Comparison of ENCODE assay signal across 33 cellular contexts in the genomic region with DNA sequence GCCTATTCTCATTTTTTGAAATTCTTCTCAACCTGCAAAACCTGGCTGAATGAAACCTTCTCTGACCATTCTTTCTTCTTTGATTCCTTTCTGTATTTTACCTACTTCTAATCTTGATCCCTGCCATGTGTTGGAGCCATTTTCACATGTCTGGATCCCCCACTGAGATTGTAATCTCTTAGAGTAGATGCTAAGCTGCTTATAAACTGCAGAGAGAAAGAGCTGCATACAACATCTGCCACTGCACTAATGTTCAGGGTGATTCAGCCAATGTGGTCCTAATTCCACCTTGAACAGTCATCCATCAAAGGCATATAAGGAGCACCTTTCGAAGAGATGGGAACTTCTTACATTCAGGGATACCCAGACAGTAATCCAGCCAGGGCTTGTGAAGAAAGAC. TPM values are rescaled to one million over a fixed set of nuclear protein-coding genes. Genes with fewer than 3 reads are reported as not detected.
"Had no signal": no experiment of that assay in that cellular context is flagged by ENCODE, and none has a peak within 500 bp of the region (broad histone marks: within the 10 kb centered on the region; RNA-seq: fewer than 3 reads in every experiment).

No MANE protein-coding gene starts in this region.

- H3K4me1 ChIP-seq: Peyer's patch had no signal

- H3K9me3 ChIP-seq: Peyer's patch had no signal

- DNase-seq: activated CD4-positive, alpha-beta T cell treated with anti-CD3 and anti-CD28 coated beads, Interleukin-2, amount 10 ng/mL, durations not matched to agents 24 days and 14 days; activated CD4-positive, alpha-beta T cell treated with anti-CD3 and anti-CD28 coated beads, Interleukin-2, amount 50 U/mL, for 4 hours; activated CD8-positive, alpha-beta T cell treated with anti-CD3 and anti-CD28 coated beads for 36 hours; activated effector memory CD4-positive, alpha-beta T cell treated with anti-CD3 and anti-CD28 coated beads, Interleukin-2, amount 50 U/mL, for 16 hours; activated naive CD4-positive, alpha-beta T cell; activated naive CD4-positive, alpha-beta T cell treated with anti-CD3 and anti-CD28 coated beads, Interleukin-2, amount 50 U/mL, for 16 hours; activated naive CD8-positive, alpha-beta T cell treated with anti-CD3 and anti-CD28 coated beads for 36 hours; activated T-cell treated with anti-CD3 and anti-CD28 coated beads, Interleukin-2, amount 50 U/mL, for 1 hour; activated T-cell treated with anti-CD3 and anti-CD28 coated beads, Interleukin-2, amount 50 U/mL, for 72 hours; amniotic stem cell; aorta; brain microvascular endothelial cell; central memory CD4-positive, alpha-beta T cell; NCI-H1092 treated with DMSO at 0.1 percent for 48 hours; NCI-H1417; NCI-H146; NCI-H187 treated with DMSO at 0.1 percent for 48 hours; NCI-H2081; NCI-H2171 treated with DMSO at 0.1 percent for 48 hours; NCI-H2227 treated with DMSO at 0.1 percent for 48 hours; NCI-H446 treated with DMSO at 0.1 percent for 48 hours; NCI-H526; NCI-H748 treated with DMSO at 0.1 percent for 48 hours; NK-92 treated with Interleukin-12 subunit alpha and Interleukin-12 subunit beta, amount 100 ng/mL, for 24 hours; PC-3; Peyer's patch; SIG-M5; T1000 had no signal

- H3K27me3 ChIP-seq: brain microvascular endothelial cell, Peyer's patch had no signal

- ATAC-seq: activated CD8-positive, alpha-beta T cell treated with anti-CD3 and anti-CD28 coated beads for 36 hours; activated T-cell treated with anti-CD3 and anti-CD28 coated beads, Interleukin-2, amount 50 U/mL, for 72 hours; activated T-helper 17 cell treated with anti-CD3 and anti-CD28 coated beads, Interleukin-2, amount 50 U/mL, for 72 hours; PC-3; Right ventricle myocardium inferior had no signal

- H3K4me3 ChIP-seq: Peyer's patch had no signal

- H3K27ac ChIP-seq: brain microvascular endothelial cell, Peyer's patch, RWPE1 had no signal

- H3K36me3 ChIP-seq: brain microvascular endothelial cell, Peyer's patch had no signal

RNA-seq across cellular contexts. Expression of a gene that starts 16.2 kb away (rescaled TPM):
- total RNA-seq: activated CD4-positive, alpha-beta T cell treated with anti-CD3 and anti-CD28 coated beads, Interleukin-2, amount 10 ng/mL, durations not matched to agents 24 days and 14 days; activated CD8-positive, alpha-beta memory T cell treated with anti-CD3 and anti-CD28 coated beads for 36 hours; activated CD8-positive, alpha-beta T cell treated with anti-CD3 and anti-CD28 coated beads for 36 hours; activated naive CD8-positive, alpha-beta T cell treated with anti-CD3 and anti-CD28 coated beads for 36 hours; PC-3; SK-MEL-5 had no signal
